In genomic region chr10:89543841-89544240, GRCh38 we compare ENCODE assay signal across 18 cellular contexts. TPM values are rescaled to one million over a fixed set of nuclear protein-coding genes. Genes with fewer than 3 reads are reported as not detected.
DNase-seq lines count a peak whose midpoint lies in the region; ATAC-seq, FAIRE-seq and TF ChIP-seq lines count a peak whose summit lies in the region.
"Had no signal": no experiment of that assay in that cellular context is flagged by ENCODE, and none has a peak within 500 bp of the region (broad histone marks: within the 10 kb centered on the region; RNA-seq: fewer than 3 reads in every experiment).

No MANE protein-coding gene starts in this region.

- dilution Hi-C loops in keratinocyte (cut with MboI; ENCODE audit: extremely low pct_ligation_motif_present, low sequenced_read_pairs) = no loop called here

- POLR2A ChIA-PET in HepG2 (lab: Yijun Ruan, JAX) = no interaction called here
- POLR2A ChIA-PET in activated CD4-positive, alpha-beta memory T cell treated with anti-CD3 and anti-CD28 coated beads for 36 hours (lab: Charles Lee) = no interaction called here

- H3K79me2 ChIP-seq in HepG2 (ENCODE audit: insufficient read depth, low read length) (no peaks in the 10 kb centered on the region), keratinocyte (ENCODE audit: control insufficient read depth, insufficient read depth, low read length) (no peaks in the 10 kb centered on the region)

- FAIRE-seq in HepG2 (lab: Jason Lieb, UNC) (no peak), keratinocyte (lab: Jason Lieb, UNC) (peak; percentile 41)
- FAIRE-seq: GM12892, GM18507 had no signal

- TF ChIP-seq CTCF in HepG2 (CRISPR knock-in tag; IDR thresholded peaks at IDR 0.05) (no peak), right lobe of liver (IDR thresholded peaks at IDR 0.05) (no peak), epithelial cell of esophagus (IDR thresholded peaks at IDR 0.05; ENCODE audit: insufficient read depth, low read depth, low read length, missing control alignments) (no peak), keratinocyte (optimal IDR thresholded peaks at IDR 0.05 in 1 of 3, IDR thresholded peaks at IDR 0.05 in 1 of 3, conservative IDR thresholded peaks at IDR 0.05 in 1 of 3; ENCODE audit: extremely low read depth in 1 of 3, insufficient read depth in 2 of 3, low read length in 3 of 3) (no peak)

- no peak for TF ChIP-seq RAD21 in HepG2 (CRISPR knock-in tag; IDR thresholded peaks at IDR 0.05)

- H3K4me3 Mint-ChIP-seq in activated CD4-positive, alpha-beta memory T cell treated with anti-CD3 and anti-CD28 coated beads for 36 hours = no peak overlapping the region
- H3K4me3 Mint-ChIP-seq: CD14-positive monocyte; CD4-positive, alpha-beta memory T cell had no signal

- no peak for TF ChIP-seq EP300 in HepG2 (IDR thresholded peaks at IDR 0.05; ENCODE audit: low read depth in 2 of 2, low read length in 2 of 2)
- TF ChIP-seq EP300 in HepG2 (CRISPR knock-in tag; IDR thresholded peaks at IDR 0.05; ENCODE audit: borderline replicate concordance) = no peak

- in situ Hi-C loops in HepG2 (cut with HindIII; ENCODE audit: extremely low pct_ligation_motif_present, low pct_unique_long_range_greater_than_20kb) = no loop called here

- CTCF ChIA-PET in HepG2 (lab: Yijun Ruan, JAX; ENCODE audit: low intra/inter-chr PET ratio, low total read pairs) = no interaction called here
- CTCF ChIA-PET in activated CD4-positive, alpha-beta memory T cell treated with anti-CD3 and anti-CD28 coated beads for 36 hours (lab: Charles Lee) = interaction anchor here (0.5 kb wide), 1 partner anchor 331 kb away, joined by 3 read pairs; no protein-coding TSS in a partner anchor

- H3K9me3 Mint-ChIP-seq in activated CD4-positive, alpha-beta memory T cell treated with anti-CD3 and anti-CD28 coated beads for 36 hours = no peaks in the 10 kb centered on the region

- H3K4me2 ChIP-seq in HepG2 (ENCODE audit: low read depth, low read length) = no peak overlapping the region
- H3K4me2 ChIP-seq in keratinocyte (ENCODE audit: control insufficient read depth, extremely low read depth, insufficient read depth, low read depth, low read length) = no peak overlapping the region
- H3K4me2 ChIP-seq: BLaER1 had no signal

- intact Hi-C loops in HepG2 (cut with micrococcal nuclease; ENCODE audit: unreplicated experiment) (no loop called here), right lobe of liver (cut with DNase I) (no loop called here)
- intact Hi-C loops in activated CD4-positive, alpha-beta memory T cell treated with anti-CD3 and anti-CD28 coated beads for 36 hours (cut with micrococcal nuclease) = no loop called here

- H3K36me3 Mint-ChIP-seq in activated CD4-positive, alpha-beta memory T cell treated with anti-CD3 and anti-CD28 coated beads for 36 hours = no peaks in the 10 kb centered on the region
- H3K36me3 Mint-ChIP-seq: CD14-positive monocyte; CD4-positive, alpha-beta memory T cell had no signal

- H2AFZ ChIP-seq in HepG2 (ENCODE audit: low read length) (no peak overlapping the region), keratinocyte (ENCODE audit: control insufficient read depth, low read length) (no peak overlapping the region)

- H3K9ac ChIP-seq in HepG2 (ENCODE audit: insufficient read depth, low read depth, low read length) = no peak overlapping the region
- H3K9ac ChIP-seq in keratinocyte (ENCODE audit: control insufficient read depth, extremely low read depth, insufficient read depth, low read length) = no peak overlapping the region
- H3K9ac ChIP-seq: BLaER1 had no signal

- ATAC-seq in HepG2 = peak; percentile 47; the same call in 2 of the 3 replicates
- ATAC-seq in right lobe of liver = no peak
- ATAC-seq in HG02870 (IDR thresholded peaks at IDR 0.05; ENCODE audit: unreplicated experiment) = no peak

- no peak for TF ChIP-seq POLR2A in HepG2 (IDR thresholded peaks at IDR 0.05; ENCODE audit: insufficient read depth in 1 of 2, low read depth in 2 of 2, low read length in 2 of 2)
- TF ChIP-seq POLR2A in right lobe of liver (IDR thresholded peaks at IDR 0.05) = no peak

- 6% methylated on average over 3 of the region's 3 CpGs for WGBS in HepG2 (ENCODE audit: low lambda C conversion rate)
- WGBS in right lobe of liver (ENCODE audit: insufficient coverage, low coverage, low lambda C conversion rate, missing lambda C conversion rate) = 100% methylated on average over 1 of the region's 3 CpGs

- H3K27ac ChIP-seq in HepG2 (ENCODE audit: extremely low read length, insufficient read depth, low read length) (no peak overlapping the region), right lobe of liver (no peak overlapping the region), keratinocyte (ENCODE audit: control insufficient read depth, insufficient read depth, low read length) (no peak overlapping the region)
- H3K27ac ChIP-seq: BLaER1, HL-60 had no signal

- no peak overlapping the region for H3K27ac Mint-ChIP-seq in activated CD4-positive, alpha-beta memory T cell treated with anti-CD3 and anti-CD28 coated beads for 36 hours
- H3K27ac Mint-ChIP-seq: CD4-positive, alpha-beta memory T cell had no signal

- H3K4me1 Mint-ChIP-seq in activated CD4-positive, alpha-beta memory T cell treated with anti-CD3 and anti-CD28 coated beads for 36 hours (ENCODE audit: low read depth) = no peaks in the 10 kb centered on the region
- H3K4me1 Mint-ChIP-seq: CD4-positive, alpha-beta memory T cell had no signal

- H4K20me1 ChIP-seq in HepG2 (ENCODE audit: insufficient read depth, low read length) = no peaks in the 10 kb centered on the region
- H4K20me1 ChIP-seq in keratinocyte (ENCODE audit: control insufficient read depth, extremely low read depth, insufficient read depth, low read length) = no peaks in the 10 kb centered on the region
- H4K20me1 ChIP-seq: BLaER1 had no signal

- H3K4me3 ChIP-seq in HepG2 (replicated peaks in 1 of 3; ENCODE audit: insufficient read depth in 1 of 3, low read depth in 2 of 3, low read length in 3 of 3) (no peak overlapping the region), right lobe of liver (no peak overlapping the region), epithelial cell of esophagus (ENCODE audit: low read length) (no peak overlapping the region), keratinocyte (ENCODE audit: control insufficient read depth in 2 of 3, extremely low read depth in 1 of 3, insufficient read depth in 2 of 3, low read depth in 1 of 3, low read length in 3 of 3) (no peak overlapping the region)
- H3K4me3 ChIP-seq: BLaER1, HAP-1 had no signal

- H3K27me3 ChIP-seq in HepG2 (ENCODE audit: control insufficient read depth in 1 of 2, insufficient read depth in 2 of 2, low read length in 2 of 2) (no peaks in the 10 kb centered on the region), right lobe of liver (no peaks in the 10 kb centered on the region), keratinocyte (ENCODE audit: control insufficient read depth, extremely low read depth, insufficient read depth, low read length) (no peaks in the 10 kb centered on the region)
- H3K27me3 ChIP-seq: BLaER1 had no signal

- H3K9me3 ChIP-seq in HepG2 (ENCODE audit: low read length) (no peaks in the 10 kb centered on the region), right lobe of liver (no peaks in the 10 kb centered on the region), keratinocyte (ENCODE audit: control insufficient read depth, low read depth, low read length) (no peaks in the 10 kb centered on the region)
- H3K9me3 ChIP-seq: BLaER1 had no signal

- H3K27me3 Mint-ChIP-seq in activated CD4-positive, alpha-beta memory T cell treated with anti-CD3 and anti-CD28 coated beads for 36 hours = peaks cover 12% of the 10 kb centered on the region

- H3K4me1 ChIP-seq in HepG2 (ENCODE audit: insufficient read depth, low read length) (no peaks in the 10 kb centered on the region), right lobe of liver (peaks cover 0 to 17% (median 4%) of the 10 kb centered on the region in 4 donors), keratinocyte (ENCODE audit: control insufficient read depth, extremely low read depth, insufficient read depth, low read length) (peaks cover under 1% of the 10 kb centered on the region)
- H3K4me1 ChIP-seq: BLaER1, HAP-1 had no signal

- peak; percentile 12 for DNase-seq in HepG2 (ENCODE audit: low spot score)
- no peak for DNase-seq in right lobe of liver
- peak; percentile 60 for DNase-seq in epithelial cell of esophagus (ENCODE audit: low read depth)
- no peak for DNase-seq in keratinocyte (ENCODE audit: low read depth, low spot score)
- DNase-seq in activated CD4-positive, alpha-beta memory T cell treated with anti-CD3 and anti-CD28 coated beads for 36 hours = no peak
- DNase-seq in stimulated activated CD8-positive, alpha-beta memory T cell treated with anti-CD3 and anti-CD28 coated beads, Interleukin-4, amount 100 ng/mL, for 48 hours = no peak
- DNase-seq: 8988T; CD4-positive, alpha-beta memory T cell; DMS153; DMS79; GDM1 had no signal

- H3K36me3 ChIP-seq in HepG2 (replicated peaks in 1 of 2; ENCODE audit: control insufficient read depth in 1 of 2, insufficient read depth in 2 of 2, low read length in 2 of 2) (no peaks in the 10 kb centered on the region), right lobe of liver (no peaks in the 10 kb centered on the region), keratinocyte (ENCODE audit: control insufficient read depth in 2 of 2, extremely low read depth in 1 of 2, insufficient read depth in 2 of 2, low read length in 2 of 2) (no peaks in the 10 kb centered on the region)
- H3K36me3 ChIP-seq: BLaER1, HAP-1 had no signal

- no peaks in the 10 kb centered on the region for H3K9me1 ChIP-seq in keratinocyte (ENCODE audit: control insufficient read depth, extremely low read depth, insufficient read depth, low read length)

- BruUV-seq in HepG2 (replicated peaks; lab: Mats Ljungman, UMichigan) = no TSS peak

RNA-seq across cellular contexts. Expression of gene SLC16A12, which starts 8.4 kb away (rescaled TPM):
- 0.02 TPM in 1 of 2 replicates, not detected in the other for total RNA-seq in HepG2 (2016; rRNA removed; fragmentation: Illumina TruSeq; extraction: Trizol)
- not detected in 2 replicates for total RNA-seq in HepG2 (2016; cell fraction: cytosol; rRNA removed; fragmentation: Illumina TruSeq; extraction: Trizol; ENCODE audit: low read depth)
- 0.04 TPM in 1 of 2 replicates, not detected in the other for total RNA-seq in HepG2 (2016; cell fraction: insoluble cytoplasmic fraction; rRNA removed; fragmentation: Illumina TruSeq; extraction: Trizol)
- total RNA-seq in HepG2 (2016; cell fraction: membrane; rRNA removed; fragmentation: Illumina TruSeq; extraction: Trizol) = 0.03 TPM in 1 of 2 replicates, not detected in the other
- total RNA-seq in HepG2 (2016; cell fraction: nucleus; rRNA removed; fragmentation: Illumina TruSeq; extraction: Trizol) = 0.06 TPM in 1 of 2 replicates, not detected in the other
- polyA plus RNA-seq in HepG2 (2011; rRNA removed) = 0.07 TPM in 1 of 2 replicates, not detected in the other
- polyA plus RNA-seq in HepG2 (2011; cell fraction: cytosol; rRNA removed) = 0.01 TPM in 2 replicates
- polyA plus RNA-seq in HepG2 (2011; cell fraction: nucleus; rRNA removed) = not detected in 2 replicates
- polyA plus RNA-seq in HepG2 (2012) = not detected in 2 replicates
- not detected in 2 replicates for polyA plus RNA-seq in HepG2 (2016; cell fraction: cytosol; fragmentation: Illumina TruSeq; extraction: Trizol; ENCODE audit: low read depth)
- polyA plus RNA-seq in HepG2 (2016; cell fraction: insoluble cytoplasmic fraction; fragmentation: Illumina TruSeq; extraction: Trizol; ENCODE audit: low read depth) = not detected in 2 replicates
- not detected in 2 replicates for polyA plus RNA-seq in HepG2 (2016; cell fraction: membrane; fragmentation: Illumina TruSeq; extraction: Trizol; ENCODE audit: low read depth)
- not detected in 2 replicates for polyA plus RNA-seq in HepG2 (2016; cell fraction: nucleus; fragmentation: Illumina TruSeq; extraction: Trizol; ENCODE audit: insufficient read depth, low read depth)
- polyA minus RNA-seq in HepG2 (2011; rRNA and poly(A)+ RNA removed; ENCODE audit: low replicate concordance) = not detected in 2 replicates
- polyA minus RNA-seq in HepG2 (2011; cell fraction: cytosol; rRNA and poly(A)+ RNA removed) = not detected in 2 replicates
- polyA minus RNA-seq in HepG2 (2011; cell fraction: nucleus; rRNA and poly(A)+ RNA removed) = not detected in 2 replicates
- 1 to 10 TPM in 2 of 6 experiments, under 1 TPM in 4; 0.20 to 6.1 (median 0.80) TPM for total RNA-seq in right lobe of liver
- polyA plus RNA-seq in keratinocyte = 0.09 to 0.10 TPM (median 0.10 TPM) in 3 replicates
- polyA plus RNA-seq in keratinocyte (2011; ENCODE audit: low read depth) = not detected
- polyA plus RNA-seq in keratinocyte (2011; cell fraction: cytosol; rRNA removed) = 0.03 and 0.05 TPM in 2 replicates
- 0.10 and 0.17 TPM in 2 replicates for polyA plus RNA-seq in keratinocyte (2011; cell fraction: nucleus; rRNA removed)
- 0.02 TPM in 1 of 2 replicates, not detected in the other for polyA plus RNA-seq in keratinocyte (2012; ENCODE audit: low replicate concordance)
- 0.16 to 0.26 TPM in 2 of 3 replicates, not detected in the other for polyA minus RNA-seq in keratinocyte
- polyA minus RNA-seq in keratinocyte (2011; cell fraction: cytosol; rRNA and poly(A)+ RNA removed) = not detected
- 0.23 TPM in 1 of 2 replicates, not detected in the other for polyA minus RNA-seq in keratinocyte (2011; cell fraction: nucleus; rRNA and poly(A)+ RNA removed)
- not detected for total RNA-seq in activated CD4-positive, alpha-beta memory T cell treated with anti-CD3 and anti-CD28 coated beads for 36 hours
- total RNA-seq: CD4-positive, alpha-beta memory T cell had no signal
- polyA plus RNA-seq: CD4-positive, alpha-beta memory T cell had no signal

Comparison
In these comparisons a context has a peak if more than half of its experiments do, and no peak if none do; other contexts are left out.
1. DNase-seq: peak in HepG2 (single experiment) and epithelial cell of esophagus (single experiment); none in right lobe of liver (0 of 3), keratinocyte (single experiment), activated CD4-positive, alpha-beta memory T cell treated with anti-CD3 and anti-CD28 coated beads for 36 hours (single experiment) and stimulated activated CD8-positive, alpha-beta memory T cell treated with anti-CD3 and anti-CD28 coated beads, Interleukin-4, amount 100 ng/mL, for 48 hours (single experiment).